In genomic region chr2:63698825-63699548, GRCh38 we compare ENCODE assay signal across 7 cellular contexts.
DNase-seq lines count a peak whose midpoint lies in the region; ATAC-seq and TF ChIP-seq lines count a peak whose summit lies in the region.

No MANE protein-coding gene starts in this region.

- no peak for TF ChIP-seq EP300 in Ishikawa (IDR thresholded peaks at IDR 0.05; ENCODE audit: borderline replicate concordance)

- H3K4me1 Mint-ChIP-seq in T-helper 17 cell (no peaks in the 10 kb centered on the region), neural progenitor cell (no peaks in the 10 kb centered on the region)
- peaks cover 3% of the 10 kb centered on the region for H3K4me1 Mint-ChIP-seq in T-helper 2 cell treated with Interferon-gamma antibody and Interleukin-4, amounts not matched to agents 5 μg/mL and 100 μg/mL, for 36 hours (ENCODE audit: low read depth)

- H2AFZ ChIP-seq in neural progenitor cell (replicated peaks) = peak overlapping the region; percentile 80

- no peak overlapping the region for H3K27ac Mint-ChIP-seq in T-helper 17 cell
- H3K27ac Mint-ChIP-seq in neural progenitor cell = no peak overlapping the region
- no peak overlapping the region for H3K27ac Mint-ChIP-seq in T-helper 2 cell treated with Interferon-gamma antibody and Interleukin-4, amounts not matched to agents 5 μg/mL and 100 μg/mL, for 36 hours

- H3K36me3 Mint-ChIP-seq in T-helper 17 cell (ENCODE audit: low read depth) (no peaks in the 10 kb centered on the region), neural progenitor cell (no peaks in the 10 kb centered on the region)
- H3K36me3 Mint-ChIP-seq in T-helper 2 cell treated with Interferon-gamma antibody and Interleukin-4, amounts not matched to agents 5 μg/mL and 100 μg/mL, for 36 hours (ENCODE audit: low read depth) = no peaks in the 10 kb centered on the region

- H3K27me3 ChIP-seq in neural progenitor cell = no peaks in the 10 kb centered on the region

- TF ChIP-seq RAD21 in Ishikawa (IDR thresholded peaks at IDR 0.05; ENCODE audit: low read depth) = peak; percentile 74

- ATAC-seq in GM19023 (IDR thresholded peaks at IDR 0.05; ENCODE audit: unreplicated experiment) (peak; percentile 78), T-helper 17 cell (peak; percentile 89)

- H3K9ac ChIP-seq in neural progenitor cell = no peak overlapping the region

- H3K79me2 ChIP-seq in neural progenitor cell (ENCODE audit: low read depth) = no peaks in the 10 kb centered on the region

- H3K4me3 ChIP-seq in fibroblast of villous mesenchyme (ENCODE audit: low read depth, low read length) = no peak overlapping the region
- H3K4me3 ChIP-seq in neural progenitor cell = no peak overlapping the region

- DNase-seq in DMS53 (lab: John Stamatoyannopoulos, UW) (peak; percentile 75), T-helper 17 cell (no peak), fibroblast of villous mesenchyme (ENCODE audit: low read depth) (peak; percentile 94), neural progenitor cell (ENCODE audit: low spot score) (peak; percentile 63)
- no peak for DNase-seq in T-helper 2 cell treated with Interferon-gamma antibody and Interleukin-4, amounts not matched to agents 5 μg/mL and 100 μg/mL, for 36 hours (ENCODE audit: low spot score)

- TF ChIP-seq CTCF in fibroblast of villous mesenchyme (IDR thresholded peaks at IDR 0.05; ENCODE audit: insufficient read depth, low read depth, low read length) = peak; percentile 76
- peak; percentile 64 for TF ChIP-seq CTCF in neural progenitor cell (IDR thresholded peaks at IDR 0.05)

- no peaks in the 10 kb centered on the region for H3K9me3 Mint-ChIP-seq in neural progenitor cell
- H3K9me3 Mint-ChIP-seq in T-helper 2 cell treated with Interferon-gamma antibody and Interleukin-4, amounts not matched to agents 5 μg/mL and 100 μg/mL, for 36 hours = no peaks in the 10 kb centered on the region

- no peaks in the 10 kb centered on the region for H3K4me1 ChIP-seq in neural progenitor cell

- H4K20me1 ChIP-seq in neural progenitor cell (ENCODE audit: low read depth) = no peaks in the 10 kb centered on the region

- no peak overlapping the region for H3K4me2 ChIP-seq in neural progenitor cell

- H3K27ac ChIP-seq in neural progenitor cell = no peak overlapping the region

- H3K4me3 Mint-ChIP-seq in T-helper 17 cell = no peak overlapping the region
- H3K4me3 Mint-ChIP-seq in neural progenitor cell = no peak overlapping the region
- H3K4me3 Mint-ChIP-seq in T-helper 2 cell treated with Interferon-gamma antibody and Interleukin-4, amounts not matched to agents 5 μg/mL and 100 μg/mL, for 36 hours = no peak overlapping the region

- no peaks in the 10 kb centered on the region for H3F3A ChIP-seq in neural progenitor cell (ENCODE audit: low read depth)

- no peaks in the 10 kb centered on the region for H3K36me3 ChIP-seq in neural progenitor cell

- H3K27me3 Mint-ChIP-seq in T-helper 17 cell = no peaks in the 10 kb centered on the region
- no peaks in the 10 kb centered on the region for H3K27me3 Mint-ChIP-seq in neural progenitor cell (ENCODE audit: insufficient read depth, low read depth)
- H3K27me3 Mint-ChIP-seq in T-helper 2 cell treated with Interferon-gamma antibody and Interleukin-4, amounts not matched to agents 5 μg/mL and 100 μg/mL, for 36 hours (ENCODE audit: low read depth) = peaks cover 6% of the 10 kb centered on the region

- H3K9me3 ChIP-seq in T-helper 17 cell (ENCODE audit: control insufficient read depth, low read length, poor library complexity, severe bottlenecking) (no peaks in the 10 kb centered on the region), neural progenitor cell (ENCODE audit: low read depth) (no peaks in the 10 kb centered on the region)

TF ChIP-seq in Ishikawa, 13 proteins besides CTCF, POLR2A, EP300 and RAD21:
- TF ChIP-seq REST (IDR thresholded peaks at IDR 0.05; ENCODE audit: low read depth) (no peak), TCF12 (IDR thresholded peaks at IDR 0.05; ENCODE audit: low read depth) (no peak), YY1 (IDR thresholded peaks at IDR 0.05; ENCODE audit: low read depth) (no peak), USF1 (IDR thresholded peaks at IDR 0.05) (no peak)

Comparison
In these comparisons a context has a peak if more than half of its experiments do, and no peak if none do; other contexts are left out.
1. DNase-seq: peak in DMS53 (single experiment), fibroblast of villous mesenchyme (single experiment) and neural progenitor cell (single experiment); none in T-helper 17 cell (0 of 3) and T-helper 2 cell treated with Interferon-gamma antibody and Interleukin-4, amounts not matched to agents 5 μg/mL and 100 μg/mL, for 36 hours (single experiment).